8 cellular contexts compared by ENCODE assay signal in the genomic region with DNA sequence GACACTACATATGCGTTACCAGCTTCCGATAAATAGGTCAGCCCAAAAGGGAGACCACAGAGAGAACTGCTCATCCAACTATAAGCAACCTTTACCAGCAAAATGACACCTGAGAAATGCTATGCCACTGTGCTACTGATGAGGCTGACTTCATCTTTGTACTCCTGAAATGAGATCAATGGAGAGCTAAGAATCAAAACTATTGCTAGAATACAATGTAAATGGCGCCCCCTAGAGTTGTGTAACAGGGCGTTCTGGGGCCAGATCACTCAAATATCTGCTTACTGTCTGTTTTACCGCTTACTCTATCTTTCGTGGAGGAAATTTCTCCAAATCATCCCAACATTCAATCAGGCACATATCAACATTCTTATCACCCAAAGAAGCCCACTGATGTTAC. TPM values are rescaled to one million over a fixed set of nuclear protein-coding genes. Genes with fewer than 3 reads are reported as not detected.
DNase-seq lines count a peak whose midpoint lies in the region; ATAC-seq and TF ChIP-seq lines count a peak whose summit lies in the region.

No MANE protein-coding gene starts in this region.

- H3K4me3 ChIP-seq in kidney epithelial cell (ENCODE audit: low read depth, low read length) (no peak overlapping the region), upper lobe of right lung (no peak overlapping the region)

- peak; percentile 49 for TF ChIP-seq CTCF in GM10266 (IDR thresholded peaks at IDR 0.05; ENCODE audit: control insufficient read depth, insufficient read depth, low read depth, missing control alignments)
- peak; percentile 50 for TF ChIP-seq CTCF in kidney epithelial cell (IDR thresholded peaks at IDR 0.05; ENCODE audit: insufficient read depth, low read length, poor library complexity, severe bottlenecking)
- peak; percentile 51 for TF ChIP-seq CTCF in upper lobe of right lung (IDR thresholded peaks at IDR 0.05)

- in situ Hi-C loops in ACHN (cut with HindIII; ENCODE audit: low pct_ligation_motif_present, low pct_unique_long_range_greater_than_20kb, low sequenced_read_pairs), result no loop called here

- DNase-seq in ACHN (peak; percentile 63), GM10266 (ENCODE audit: extremely low spot score) (peak; percentile 44), NCI-H446 treated with DMSO at 0.1 percent for 48 hours (lab: John Stamatoyannopoulos, UW) (peak; percentile 8), kidney epithelial cell (ENCODE audit: low read depth) (no peak), upper lobe of right lung (no peak), middle frontal gyrus (ENCODE audit: extremely low spot score, low spot score) (no peak), HPDE6-E6E7 (ENCODE audit: extremely low spot score) (no peak)
- DNase-seq in activated naive CD4-positive, alpha-beta T cell treated with anti-CD3 and anti-CD28 coated beads, Interleukin-2, amount 50 U/mL, for 16 hours, result peak; percentile 49

- H3K36me3 ChIP-seq in kidney epithelial cell (ENCODE audit: control insufficient read depth, insufficient read depth, low read length) (no peaks in the 10 kb centered on the region), upper lobe of right lung (peaks cover 13% of the 10 kb centered on the region)

- H3K9me3 ChIP-seq in upper lobe of right lung, result no peaks in the 10 kb centered on the region

- H3K27me3 ChIP-seq in kidney epithelial cell (ENCODE audit: control insufficient read depth, insufficient read depth, low read length) (no peaks in the 10 kb centered on the region), upper lobe of right lung (no peaks in the 10 kb centered on the region)

- ATAC-seq in upper lobe of right lung, result no peak

- intact Hi-C loops in upper lobe of right lung (cut with DNase I), result no loop called here

- H3K27ac ChIP-seq in upper lobe of right lung, result no peak overlapping the region

- peaks cover 25% of the 10 kb centered on the region for H3K4me1 ChIP-seq in upper lobe of right lung

RNA-seq across cellular contexts. Expression of a gene that starts 4.6 kb away (rescaled TPM):
- total RNA-seq in kidney epithelial cell (34.0 and 36.6 TPM in 2 replicates), upper lobe of right lung (53.6 TPM)

RNA-seq across cellular contexts. Expression of a gene that starts 16.0 kb away (rescaled TPM):
- total RNA-seq in kidney epithelial cell (0.07 and 0.13 TPM in 2 replicates), upper lobe of right lung (0.20 TPM)

RNA-seq across cellular contexts. Expression of a gene that starts 21.7 kb away (rescaled TPM):
- 31.8 and 34.1 TPM in 2 replicates for total RNA-seq in kidney epithelial cell
- 38.0 TPM for total RNA-seq in upper lobe of right lung

RNA-seq across cellular contexts. Expression of a gene that starts 37.4 kb away (rescaled TPM):
- total RNA-seq in kidney epithelial cell (0.75 and 0.89 TPM in 2 replicates), upper lobe of right lung (3.8 TPM)

RNA-seq across cellular contexts. Expression of a gene that starts 39.2 kb away (rescaled TPM):
- total RNA-seq in kidney epithelial cell (65.2 and 69.1 TPM in 2 replicates), upper lobe of right lung (57.9 TPM)

Comparison
In these comparisons a context has a peak if more than half of its experiments do, and no peak if none do; other contexts are left out.
1. DNase-seq: peak in ACHN (single experiment), GM10266 (single experiment), NCI-H446 treated with DMSO at 0.1 percent for 48 hours (single experiment) and activated naive CD4-positive, alpha-beta T cell treated with anti-CD3 and anti-CD28 coated beads, Interleukin-2, amount 50 U/mL, for 16 hours (single experiment); none in kidney epithelial cell (single experiment), upper lobe of right lung (single experiment), middle frontal gyrus (single experiment) and HPDE6-E6E7 (single experiment).
2. Peak in every context shown above with its lines, with median percentiles within 50 percentile points of each other: CTCF ChIP-seq.